ENCODE assay signal across 8 cellular contexts in the genomic region with DNA sequence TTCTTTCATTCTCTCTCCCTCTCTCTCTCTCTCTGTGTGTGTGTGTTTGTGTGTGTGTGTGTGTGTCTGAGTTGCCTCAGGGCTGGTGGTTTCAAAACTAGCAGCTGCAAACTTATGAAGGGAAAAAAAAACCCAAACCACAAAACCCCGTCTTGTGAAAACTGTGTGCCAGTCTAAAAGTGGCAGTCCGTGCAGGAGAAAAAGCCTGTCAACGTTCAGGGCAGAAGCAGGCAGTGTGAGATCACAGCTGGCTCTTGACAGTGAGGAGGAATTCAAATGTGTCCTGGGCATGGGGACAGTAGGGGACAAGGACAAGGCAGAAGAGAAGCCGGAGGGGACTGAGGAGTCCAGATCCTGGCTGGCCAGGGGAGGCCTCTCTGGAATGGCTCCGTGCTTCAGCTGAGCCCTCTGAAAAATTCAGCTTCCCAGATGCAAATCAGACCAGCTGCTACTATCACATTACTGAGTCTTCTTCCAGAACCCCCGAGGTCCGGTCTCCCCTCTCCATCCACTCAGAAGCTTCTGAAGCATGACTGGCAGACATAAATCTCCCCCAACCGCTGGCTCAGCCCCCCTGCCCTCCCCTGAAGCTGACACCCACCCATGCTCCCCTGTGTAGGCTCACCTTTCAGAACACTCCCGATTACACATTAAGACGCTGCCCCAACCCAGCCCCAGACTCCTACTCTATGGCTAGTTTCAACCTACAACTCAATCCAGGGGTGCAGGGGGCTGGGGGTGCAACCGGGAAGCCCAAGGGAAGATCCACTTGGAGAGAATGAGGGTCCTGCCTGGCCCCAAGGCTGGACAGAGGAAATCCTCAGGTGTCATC. TPM values are rescaled to one million over a fixed set of nuclear protein-coding genes. Genes with fewer than 3 reads are reported as not detected.
DNase-seq lines count a peak whose midpoint lies in the region; ATAC-seq, FAIRE-seq and TF ChIP-seq lines count a peak whose summit lies in the region.

No MANE protein-coding gene starts in this region.

- H3K27ac Mint-ChIP-seq in CD4-positive, alpha-beta T cell: peak overlapping the region; percentile 90

- DNase-seq in CD4-positive, alpha-beta T cell: peak in 8 of 10 experiments; percentile 27 to 71 (median 36)
- peak; percentile 39 for DNase-seq in activated CD8-positive, alpha-beta memory T cell treated with anti-CD3 and anti-CD28 coated beads, Interleukin-2, amount 50 U/mL, for 4 hours
- DNase-seq in left cardiac atrium: no peak
- DNase-seq in suprapubic skin (ENCODE audit: low spot score in 2 of 2): no peak
- DNase-seq in NCI-H2171 (lab: John Stamatoyannopoulos, UW): no peak
- no peak for DNase-seq in kidney

- H3K9me3 ChIP-seq in CD4-positive, alpha-beta T cell (ENCODE audit: control insufficient read depth, low read length): no peaks in the 10 kb centered on the region
- no peaks in the 10 kb centered on the region for H3K9me3 ChIP-seq in suprapubic skin
- H3K9me3 ChIP-seq in kidney (ENCODE audit: control insufficient read depth in 1 of 2, low read length in 2 of 2): no peaks in the 10 kb centered on the region

- CTCF ChIA-PET in CD4-positive, alpha-beta T cell (lab: Charles Lee): interaction anchor here (1.2 to 4.0 kb wide), 2 partner anchors 31 to 51 kb away, joined by 3 to 16 read pairs; no protein-coding TSS in a partner anchor

- peak overlapping the region; percentile 80 for H3K4me3 Mint-ChIP-seq in CD4-positive, alpha-beta T cell

- no peak overlapping the region for H3K9ac ChIP-seq in kidney (ENCODE audit: low read length in 2 of 2)

- H3K27me3 ChIP-seq in CD4-positive, alpha-beta T cell (ENCODE audit: control insufficient read depth, insufficient read depth, low read length): no peaks in the 10 kb centered on the region
- H3K27me3 ChIP-seq in suprapubic skin: no peaks in the 10 kb centered on the region

- peak overlapping the region; percentile 63 for H3K27ac ChIP-seq in CD4-positive, alpha-beta T cell (ENCODE audit: low read depth, low read length)
- H3K27ac ChIP-seq in suprapubic skin: peak overlapping the region; percentile 57
- H3K27ac ChIP-seq in kidney (ENCODE audit: low read depth in 2 of 2, low read length in 2 of 2): no peak overlapping the region

- intact Hi-C loops in CD4-positive, alpha-beta T cell (cut with DNase I, micrococcal nuclease): loop anchor here (1.0 to 10.0 kb wide), 4 partner anchors 9 to 251 kb away; no protein-coding TSS in a partner anchor
- intact Hi-C loops in left cardiac atrium (cut with DNase I) (no loop called here), kidney (cut with DNase I) (no loop called here)

- TF ChIP-seq POLR2A in suprapubic skin (IDR thresholded peaks at IDR 0.05): no peak

- peaks cover 99% of the 10 kb centered on the region for H3K4me1 Mint-ChIP-seq in CD4-positive, alpha-beta T cell (ENCODE audit: low read depth)

- H3K36me3 Mint-ChIP-seq in CD4-positive, alpha-beta T cell (ENCODE audit: low read depth): peaks cover 21% of the 10 kb centered on the region

- TF ChIP-seq CTCF in CD4-positive, alpha-beta T cell (IDR thresholded peaks at IDR 0.05): no peak
- TF ChIP-seq CTCF in suprapubic skin (IDR thresholded peaks at IDR 0.05): no peak
- TF ChIP-seq CTCF in kidney (IDR thresholded peaks at IDR 0.05; ENCODE audit: borderline replicate concordance, extremely low read depth, insufficient read depth): no peak

- POLR2A ChIA-PET in CD4-positive, alpha-beta T cell (lab: Charles Lee): interaction anchor here (0.6 to 7.0 kb wide), 19 partner anchors 7 to 672 kb away, joined by 3 to 74 read pairs (median 4); a partner anchor contains a TSS

- H3K9me3 Mint-ChIP-seq in CD4-positive, alpha-beta T cell: no peaks in the 10 kb centered on the region

- H3K36me3 ChIP-seq in suprapubic skin: no peaks in the 10 kb centered on the region
- H3K36me3 ChIP-seq in kidney (ENCODE audit: control insufficient read depth in 1 of 2, insufficient read depth in 2 of 2, low read length in 2 of 2): no peaks in the 10 kb centered on the region

- no peak for FAIRE-seq in kidney (lab: Jason Lieb, UNC)

- peaks cover 5% of the 10 kb centered on the region for H3K27me3 Mint-ChIP-seq in CD4-positive, alpha-beta T cell

- peak; percentile 61 for ATAC-seq in CD4-positive, alpha-beta T cell (ENCODE audit: poor library complexity)
- ATAC-seq in GM21360 (IDR thresholded peaks at IDR 0.05; ENCODE audit: unreplicated experiment): peak; percentile 40
- ATAC-seq in HG03575 (IDR thresholded peaks at IDR 0.05; ENCODE audit: extremely low read depth, insufficient number of reproducible peaks, low FRiP score, unreplicated experiment): peak; percentile 31
- peak; percentile 50 to 54 for ATAC-seq in left cardiac atrium

- H3K4me1 ChIP-seq in suprapubic skin (peaks cover 55% of the 10 kb centered on the region), kidney (ENCODE audit: control insufficient read depth in 1 of 2, insufficient read depth in 1 of 2, low read depth in 1 of 2, low read length in 2 of 2) (peaks cover 10 to 30% of the 10 kb centered on the region in 2 donors)

- WGBS in suprapubic skin: 33% methylated on average over 11 of the region's 11 CpGs

- TF ChIP-seq EP300 in suprapubic skin (IDR thresholded peaks at IDR 0.05): no peak

- H3K4me3 ChIP-seq in suprapubic skin (no peak overlapping the region), kidney (ENCODE audit: low read length in 2 of 2) (no peak overlapping the region)

RNA-seq across cellular contexts. Expression of a gene that starts 32.0 kb away (rescaled TPM):
- 10 to 100 TPM; 56.6 to 60.4 TPM for total RNA-seq in CD4-positive, alpha-beta T cell
- total RNA-seq in left cardiac atrium (10 to 100 TPM; 22.1 to 27.9 TPM), suprapubic skin (10 to 100 TPM in 3 of 4 donors, 1 to 10 TPM in 1; 6.1 to 21.2 (median 15.2) TPM), kidney (28.2 TPM)
- 5.7 TPM for polyA plus RNA-seq in kidney (ENCODE audit: insufficient read depth, low read depth, low replicate concordance)

Comparison
In these comparisons a context has a peak if more than half of its experiments do, and no peak if none do; other contexts are left out.
1. DNase-seq: peak in CD4-positive, alpha-beta T cell (8 of 10) and activated CD8-positive, alpha-beta memory T cell treated with anti-CD3 and anti-CD28 coated beads, Interleukin-2, amount 50 U/mL, for 4 hours (single experiment); none in left cardiac atrium (single experiment), suprapubic skin (0 of 2), NCI-H2171 (single experiment) and kidney (single experiment).
2. H3K27ac ChIP-seq: peak in CD4-positive, alpha-beta T cell (single experiment) and suprapubic skin (single experiment); none in kidney (0 of 2).
3. intact Hi-C loops: an anchor here in CD4-positive, alpha-beta T cell (1.0 to 10.0 kb wide); none called in left cardiac atrium and kidney.
4. Peak in every context shown above with its lines, with median percentiles within 50 percentile points of each other: ATAC-seq.